In the genomic region with DNA sequence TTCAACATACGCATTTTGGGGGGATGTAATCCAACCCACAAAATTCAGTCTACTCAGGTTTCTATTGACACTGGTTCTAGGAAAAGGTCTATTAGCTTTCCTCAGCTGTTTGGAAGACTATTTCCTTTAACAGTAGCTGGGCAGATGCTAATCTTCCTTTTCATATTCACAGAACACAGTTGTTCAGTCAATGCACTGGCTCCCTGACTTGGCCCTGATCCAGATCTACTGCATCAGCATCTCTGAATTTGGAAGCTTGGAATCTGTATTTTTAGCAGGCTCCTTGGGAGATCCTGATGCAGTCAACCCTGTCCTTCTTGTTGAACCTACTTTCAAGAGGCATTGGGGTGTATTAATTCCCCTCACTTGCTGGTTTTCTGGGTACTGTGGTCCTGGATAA, we compare ENCODE assay signal across 19 cellular contexts.
"Had no signal": no experiment of that assay in that cellular context is flagged by ENCODE, and none has a peak within 500 bp of the region (broad histone marks: within the 10 kb centered on the region; RNA-seq: fewer than 3 reads in every experiment).

No MANE protein-coding gene starts in this region.

- H3K27ac Mint-ChIP-seq: activated CD4-positive, alpha-beta T cell treated with anti-CD3 and anti-CD28 coated beads, Interleukin-2, amount 10 ng/mL, durations not matched to agents 7 days and 5 days; activated naive CD4-positive, alpha-beta T cell treated with anti-CD3 and anti-CD28 coated beads, Interleukin-2, amount 50 U/mL, for 72 hours; nephron; progenitor cell of endocrine pancreas; stimulated activated naive B cell treated with anti-CD40 and anti-IgM and Interleukin-4, amounts not matched to agents 10 μg/mL and 1 μg/mL and 100 μg/mL, for 72 hours had no signal

- H3K9me3 ChIP-seq: body of pancreas, colonic mucosa, esophagus muscularis mucosa, right atrium auricular region, upper lobe of right lung had no signal

- H3K27me3 Mint-ChIP-seq: activated CD4-positive, alpha-beta T cell treated with anti-CD3 and anti-CD28 coated beads, Interleukin-2, amount 10 ng/mL, durations not matched to agents 7 days and 5 days; progenitor cell of endocrine pancreas; stimulated activated naive B cell treated with anti-CD40 and anti-IgM and Interleukin-4, amounts not matched to agents 10 μg/mL and 1 μg/mL and 100 μg/mL, for 72 hours had no signal

- H3K9me3 Mint-ChIP-seq: activated CD4-positive, alpha-beta T cell treated with anti-CD3 and anti-CD28 coated beads, Interleukin-2, amount 10 ng/mL, durations not matched to agents 7 days and 5 days; activated naive CD4-positive, alpha-beta T cell treated with anti-CD3 and anti-CD28 coated beads, Interleukin-2, amount 50 U/mL, for 72 hours; nephron; stimulated activated naive B cell treated with anti-CD40 and anti-IgM and Interleukin-4, amounts not matched to agents 10 μg/mL and 1 μg/mL and 100 μg/mL, for 72 hours had no signal

- DNase-seq: activated CD4-positive, alpha-beta T cell treated with anti-CD3 and anti-CD28 coated beads, Interleukin-2, amount 10 ng/mL, durations not matched to agents 7 days and 5 days; activated effector memory CD4-positive, alpha-beta T cell treated with Interleukin-2 at 50 U/mL for 16 hours; activated T-cell treated with anti-CD3 and anti-CD28 coated beads, Interleukin-2, amount 50 U/mL, for 1 hour; amniotic stem cell; body of pancreas; central memory CD4-positive, alpha-beta T cell; colonic mucosa; kidney glomerular epithelial cell; occipital lobe; stimulated activated CD4-positive, alpha-beta T cell treated with anti-CD3 and anti-CD28 coated beads, Interleukin-15, amount 100 ng/mL, for 24 hours; stimulated activated CD4-positive, alpha-beta T cell treated with anti-CD3 and anti-CD28 coated beads, Interleukin-4, amount 100 ng/mL, for 1 hour; stimulated activated naive B cell treated with anti-CD40 and anti-IgM and Interleukin-4, amounts not matched to agents 10 μg/mL and 1 μg/mL and 100 μg/mL, for 72 hours; upper lobe of right lung had no signal

- H3K27me3 ChIP-seq: body of pancreas, colonic mucosa, esophagus muscularis mucosa, right atrium auricular region, upper lobe of right lung had no signal

- H3K36me3 ChIP-seq: colonic mucosa, right atrium auricular region, upper lobe of right lung had no signal

- H3K27ac ChIP-seq: body of pancreas, colonic mucosa, esophagus muscularis mucosa, right atrium auricular region, skin epidermis, upper lobe of right lung had no signal

- ATAC-seq: activated naive CD4-positive, alpha-beta T cell treated with anti-CD3 and anti-CD28 coated beads, Interleukin-2, amount 50 U/mL, for 72 hours; body of pancreas; stimulated activated naive B cell treated with anti-CD40 and anti-IgM and Interleukin-4, amounts not matched to agents 10 μg/mL and 1 μg/mL and 100 μg/mL, for 72 hours; upper lobe of right lung had no signal

- H3K4me1 ChIP-seq: colonic mucosa had no signal

- H3K4me3 ChIP-seq: body of pancreas, colonic mucosa, esophagus muscularis mucosa, right atrium auricular region, skin epidermis, upper lobe of right lung had no signal

- H3K4me3 Mint-ChIP-seq: activated CD4-positive, alpha-beta T cell treated with anti-CD3 and anti-CD28 coated beads, Interleukin-2, amount 10 ng/mL, durations not matched to agents 7 days and 5 days; nephron; stimulated activated naive B cell treated with anti-CD40 and anti-IgM and Interleukin-4, amounts not matched to agents 10 μg/mL and 1 μg/mL and 100 μg/mL, for 72 hours had no signal
